ENCODE assay signal across 22 cellular contexts in the genomic region with DNA sequence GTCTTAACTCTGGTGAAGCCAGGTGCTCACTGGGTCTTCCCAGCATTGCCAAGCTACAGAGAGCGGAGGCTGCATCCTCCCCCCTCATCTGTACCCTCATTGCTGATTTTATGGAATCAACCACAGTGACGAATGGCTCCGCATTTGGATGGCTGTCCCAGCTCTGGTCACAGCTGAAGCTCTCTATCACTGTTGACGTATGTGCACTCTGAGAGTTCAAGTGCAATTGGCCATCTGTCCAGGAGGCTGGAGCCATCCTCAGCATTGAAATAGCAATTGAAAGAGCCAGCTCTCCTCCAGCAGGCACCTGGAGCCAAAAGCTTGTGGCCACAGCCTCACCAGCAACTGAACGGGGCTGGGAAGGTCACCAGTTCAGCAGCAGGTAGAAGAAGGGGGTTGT.
"Had no signal": no experiment of that assay in that cellular context is flagged by ENCODE, and none has a peak within 500 bp of the region (broad histone marks: within the 10 kb centered on the region; RNA-seq: fewer than 3 reads in every experiment).

No MANE protein-coding gene starts in this region.

- H3K27me3 ChIP-seq: SJSA1 had no signal

- H3K4me1 Mint-ChIP-seq: IgD-negative memory B cell had no signal

- H3K4me3 ChIP-seq: K562, SJSA1, SK-N-MC had no signal

- ATAC-seq: K562 had no signal

- H3K4me3 Mint-ChIP-seq: IgD-negative memory B cell had no signal

- H3K4me1 ChIP-seq: SJSA1 had no signal

- H3K27me3 Mint-ChIP-seq: IgD-negative memory B cell had no signal

- H3K36me3 ChIP-seq: SJSA1 had no signal

- H3K27ac ChIP-seq: HL-60, KMS-11, SJSA1, SK-N-MC had no signal

- H3K27ac Mint-ChIP-seq: IgD-negative memory B cell had no signal

- DNase-seq: Kasumi-1, MM.1S, NCI-H1048, NCI-H1105, NCI-H1417, NCI-H1436 treated with DMSO at 0.1 percent for 48 hours, NCI-H1694 treated with DMSO at 0.1 percent for 48 hours, NCI-H1930, NCI-H2081, NCI-H2107, NCI-H2227 treated with DMSO at 0.1 percent for 48 hours, NCI-H524, NCI-H526 treated with DMSO at 0.1 percent for 48 hours, NCI-H748 treated with DMSO at 0.1 percent for 48 hours, RPMI8226, SIG-M5 had no signal
